ENCODE assay signal across 18 cellular contexts in the genomic region with DNA sequence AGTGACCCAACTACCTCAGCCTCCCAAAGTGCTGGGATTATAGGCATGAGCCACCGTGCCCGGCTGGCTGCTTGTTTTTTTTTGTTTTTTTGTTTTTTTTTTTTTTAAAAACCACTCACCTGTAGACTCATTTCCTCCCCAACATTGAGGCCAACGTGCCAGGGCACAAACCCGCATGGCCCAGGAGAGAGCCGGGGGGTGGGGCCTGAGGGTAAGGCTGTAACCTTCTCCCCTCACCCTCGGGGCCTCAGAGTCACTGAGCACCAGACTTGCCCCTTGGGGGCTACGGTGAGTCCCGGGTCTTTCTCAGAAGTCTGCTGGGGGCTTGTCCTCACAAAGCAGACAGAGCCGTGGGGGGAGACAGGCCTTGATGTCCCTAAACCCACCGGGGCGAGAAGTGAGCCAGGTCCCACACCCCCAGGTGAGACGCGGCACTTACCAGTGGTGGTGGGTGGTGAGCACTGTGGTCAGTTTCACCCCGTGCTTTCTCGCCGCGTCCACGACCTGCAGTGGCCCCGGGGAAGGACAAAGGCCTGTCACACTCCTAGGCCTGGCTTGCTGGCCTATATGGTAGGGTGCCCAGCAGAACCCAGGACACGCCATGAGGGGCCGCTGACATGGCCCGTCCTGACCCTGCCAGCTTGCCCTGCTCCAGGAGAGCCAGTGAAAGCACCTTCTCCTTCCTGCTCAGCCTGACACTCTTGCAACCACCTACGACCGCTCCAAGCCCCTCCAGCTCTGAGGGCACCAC. TPM values are rescaled to one million over a fixed set of nuclear protein-coding genes. Genes with fewer than 3 reads are reported as not detected.
DNase-seq lines count a peak whose midpoint lies in the region; ATAC-seq, FAIRE-seq and TF ChIP-seq lines count a peak whose summit lies in the region.
"Had no signal": no experiment of that assay in that cellular context is flagged by ENCODE, and none has a peak within 500 bp of the region (broad histone marks: within the 10 kb centered on the region; RNA-seq: fewer than 3 reads in every experiment).

No MANE protein-coding gene starts in this region.

- TF ChIP-seq EP300 in HepG2 (IDR thresholded peaks at IDR 0.05; ENCODE audit: low read depth in 2 of 2, low read length in 2 of 2), result no peak
- no peak for TF ChIP-seq EP300 in HepG2 (CRISPR knock-in tag; IDR thresholded peaks at IDR 0.05; ENCODE audit: borderline replicate concordance)

- peaks cover 24% of the 10 kb centered on the region for H3K4me1 ChIP-seq in HepG2 (ENCODE audit: insufficient read depth, low read length)
- peaks cover 11 to 40% (median 25%) of the 10 kb centered on the region in 6 donors for H3K4me1 ChIP-seq in spleen
- H3K4me1 ChIP-seq: BE2C had no signal

- no peaks in the 10 kb centered on the region for H3K9me3 ChIP-seq in HepG2 (ENCODE audit: low read length)
- H3K9me3 ChIP-seq in spleen, result no peaks in the 10 kb centered on the region
- H3K9me3 ChIP-seq: BE2C had no signal

- TF ChIP-seq CTCF in bronchial epithelial cell (IDR thresholded peaks at IDR 0.05; ENCODE audit: insufficient read depth, low read length, severe bottlenecking) (no peak), HepG2 (CRISPR knock-in tag; IDR thresholded peaks at IDR 0.05) (no peak), spleen (IDR thresholded peaks at IDR 0.05 in 8 of 11, conservative IDR thresholded peaks at IDR 0.05 in 3 of 11) (no peak)

- in situ Hi-C loops in HepG2 (cut with HindIII; ENCODE audit: extremely low pct_ligation_motif_present, low pct_unique_long_range_greater_than_20kb), result loop anchor here (5.0 kb wide), 1 partner anchor 40 kb away; the partner anchor contains the start of genes NUBP2 and SPSB3

- no peak for ATAC-seq in HepG2
- no peak for ATAC-seq in HG02840 (IDR thresholded peaks at IDR 0.05; ENCODE audit: low FRiP score, unreplicated experiment)
- no peak for ATAC-seq in left ventricle myocardium superior
- ATAC-seq in GM18502 (IDR thresholded peaks at IDR 0.05; ENCODE audit: poor library complexity, unreplicated experiment), result no peak
- ATAC-seq: HCT116 had no signal

- no peak overlapping the region for H3K4me2 ChIP-seq in HepG2 (ENCODE audit: low read depth, low read length)

- FAIRE-seq in bronchial epithelial cell (lab: Jason Lieb, UNC) (no peak), HepG2 (lab: Jason Lieb, UNC) (no peak)
- FAIRE-seq: A204.1, D721Med, GM18507, H54 had no signal

- H4K20me1 ChIP-seq in HepG2 (ENCODE audit: insufficient read depth, low read length), result no peaks in the 10 kb centered on the region; the same call in 1 of the 2 replicates

- no peak for TF ChIP-seq RAD21 in HepG2 (CRISPR knock-in tag; IDR thresholded peaks at IDR 0.05)

- peaks cover 11% of the 10 kb centered on the region for H3K36me3 ChIP-seq in bronchial epithelial cell (ENCODE audit: control insufficient read depth, insufficient read depth, low read length)
- H3K36me3 ChIP-seq in HepG2 (replicated peaks in 1 of 2; ENCODE audit: control insufficient read depth in 1 of 2, insufficient read depth in 2 of 2, low read length in 2 of 2), result peaks cover 12 to 31% of the 10 kb centered on the region in 2 experiments; a peak in 4 of 5 replicates
- H3K36me3 ChIP-seq in spleen, result peaks cover 0 to 61% (median 52%) of the 10 kb centered on the region in 6 donors

- 99% methylated on average over 8 of the region's 24 CpGs for WGBS in HepG2 (ENCODE audit: low lambda C conversion rate)
- 86 to 93% (median 91%) methylated on average over 20 to 24 of the region's 24 CpGs for WGBS in spleen, 5 donors

- CTCF ChIA-PET in HepG2 (lab: Yijun Ruan, JAX; ENCODE audit: low intra/inter-chr PET ratio, low total read pairs), result no interaction called here

- H3K4me3 ChIP-seq in bronchial epithelial cell (ENCODE audit: low read depth, low read length) (no peak overlapping the region), HepG2 (replicated peaks in 1 of 3; ENCODE audit: insufficient read depth in 1 of 3, low read depth in 2 of 3, low read length in 3 of 3) (no peak overlapping the region), spleen (no peak overlapping the region)
- H3K4me3 ChIP-seq: GM23248 had no signal

- intact Hi-C loops in HepG2 (cut with micrococcal nuclease; ENCODE audit: unreplicated experiment), result no loop called here
- intact Hi-C loops in spleen (cut with DNase I; ENCODE audit: low total_unique reads), result no loop called here
- intact Hi-C loops in left ventricle myocardium superior (cut with micrococcal nuclease), result no loop called here

- H3K27me3 ChIP-seq in bronchial epithelial cell (ENCODE audit: control insufficient read depth, insufficient read depth, low read length), result no peaks in the 10 kb centered on the region
- H3K27me3 ChIP-seq in HepG2 (ENCODE audit: control insufficient read depth in 1 of 2, insufficient read depth in 2 of 2, low read length in 2 of 2), result no peaks in the 10 kb centered on the region
- no peaks in the 10 kb centered on the region for H3K27me3 ChIP-seq in spleen (replicated peaks in 1 of 7)
- H3K27me3 ChIP-seq: BE2C had no signal

- H3K27ac ChIP-seq in HepG2 (ENCODE audit: extremely low read length, insufficient read depth, low read length), result no peak overlapping the region
- no peak overlapping the region for H3K27ac ChIP-seq in spleen
- H3K27ac ChIP-seq: C4-2B, GM23248 had no signal

- no peak overlapping the region for H2AFZ ChIP-seq in HepG2 (ENCODE audit: low read length)
- H2AFZ ChIP-seq: GM23248 had no signal

- H3K79me2 ChIP-seq in HepG2 (ENCODE audit: insufficient read depth, low read length), result peaks cover 20% of the 10 kb centered on the region

- TF ChIP-seq POLR2A in HepG2 (IDR thresholded peaks at IDR 0.05; ENCODE audit: insufficient read depth in 1 of 2, low read depth in 2 of 2, low read length in 2 of 2), result no peak
- TF ChIP-seq POLR2A in spleen (IDR thresholded peaks at IDR 0.05), result no peak

- POLR2A ChIA-PET in HepG2 (lab: Yijun Ruan, JAX), result no interaction called here

- DNase-seq in DMS53 treated with DMSO at 0.1 percent for 48 hours (lab: John Stamatoyannopoulos, UW; ENCODE audit: unreplicated experiment) (peak; percentile 22), bronchial epithelial cell (ENCODE audit: low read depth) (peak; percentile 48), HepG2 (ENCODE audit: low spot score) (no peak), spleen (peak; percentile 57), left ventricle myocardium superior (no peak)
- DNase-seq: BE2C; CD4-positive, alpha-beta memory T cell; GM23248 had no signal

- H3K9ac ChIP-seq in HepG2 (ENCODE audit: insufficient read depth, low read depth, low read length), result no peak overlapping the region
- H3K9ac ChIP-seq: GM23248 had no signal

- no TSS peak for BruUV-seq in HepG2 (replicated peaks; lab: Mats Ljungman, UMichigan)

RNA-seq across cellular contexts. Expression of gene HAGH, which starts 4.6 kb away (rescaled TPM):
- 60.0 and 91.8 TPM in 2 replicates for total RNA-seq in bronchial epithelial cell
- total RNA-seq in HepG2 (2016; rRNA removed; fragmentation: Illumina TruSeq; extraction: Trizol), result 55.6 and 70.4 TPM in 2 replicates
- 53.2 and 53.5 TPM in 2 replicates for total RNA-seq in HepG2 (2016; cell fraction: cytosol; rRNA removed; fragmentation: Illumina TruSeq; extraction: Trizol; ENCODE audit: low read depth)
- 55.0 and 68.2 TPM in 2 replicates for total RNA-seq in HepG2 (2016; cell fraction: insoluble cytoplasmic fraction; rRNA removed; fragmentation: Illumina TruSeq; extraction: Trizol)
- 61.0 and 73.1 TPM in 2 replicates for total RNA-seq in HepG2 (2016; cell fraction: membrane; rRNA removed; fragmentation: Illumina TruSeq; extraction: Trizol)
- total RNA-seq in HepG2 (2016; cell fraction: nucleus; rRNA removed; fragmentation: Illumina TruSeq; extraction: Trizol), result 34.7 and 44.2 TPM in 2 replicates
- polyA plus RNA-seq in HepG2 (2011; rRNA removed), result 95.4 and 110 TPM in 2 replicates
- polyA plus RNA-seq in HepG2 (2011; cell fraction: cytosol; rRNA removed), result 119 and 163 TPM in 2 replicates
- polyA plus RNA-seq in HepG2 (2011; cell fraction: nucleus; rRNA removed), result 106 and 108 TPM in 2 replicates
- 60.5 and 77.2 TPM in 2 replicates for polyA plus RNA-seq in HepG2 (2012)
- polyA plus RNA-seq in HepG2 (2016; cell fraction: cytosol; fragmentation: Illumina TruSeq; extraction: Trizol; ENCODE audit: low read depth), result 50.0 and 65.6 TPM in 2 replicates
- 79.6 and 80.3 TPM in 2 replicates for polyA plus RNA-seq in HepG2 (2016; cell fraction: insoluble cytoplasmic fraction; fragmentation: Illumina TruSeq; extraction: Trizol; ENCODE audit: low read depth)
- polyA plus RNA-seq in HepG2 (2016; cell fraction: membrane; fragmentation: Illumina TruSeq; extraction: Trizol; ENCODE audit: low read depth), result 53.0 and 70.2 TPM in 2 replicates
- polyA plus RNA-seq in HepG2 (2016; cell fraction: nucleus; fragmentation: Illumina TruSeq; extraction: Trizol; ENCODE audit: insufficient read depth, low read depth), result 90.2 and 92.4 TPM in 2 replicates
- polyA minus RNA-seq in HepG2 (2011; rRNA and poly(A)+ RNA removed; ENCODE audit: low replicate concordance), result 59.0 and 90.8 TPM in 2 replicates
- polyA minus RNA-seq in HepG2 (2011; cell fraction: cytosol; rRNA and poly(A)+ RNA removed), result 25.4 and 27.3 TPM in 2 replicates
- 28.8 and 29.0 TPM in 2 replicates for polyA minus RNA-seq in HepG2 (2011; cell fraction: nucleus; rRNA and poly(A)+ RNA removed)
- 10 to 100 TPM; 42.4 to 60.4 (median 49.1) TPM for total RNA-seq in spleen
- 10 to 100 TPM; 33.6 to 76.6 (median 41.0) TPM for polyA plus RNA-seq in spleen
- total RNA-seq in left ventricle myocardium superior, result 182 TPM

RNA-seq across cellular contexts. Expression of gene FAHD1, which starts 5.0 kb away (rescaled TPM):
- 61.6 and 61.9 TPM in 2 replicates for total RNA-seq in bronchial epithelial cell
- 45.3 and 55.1 TPM in 2 replicates for total RNA-seq in HepG2 (2016; rRNA removed; fragmentation: Illumina TruSeq; extraction: Trizol)
- 8.0 and 8.3 TPM in 2 replicates for total RNA-seq in HepG2 (2016; cell fraction: cytosol; rRNA removed; fragmentation: Illumina TruSeq; extraction: Trizol; ENCODE audit: low read depth)
- 46.8 and 59.4 TPM in 2 replicates for total RNA-seq in HepG2 (2016; cell fraction: insoluble cytoplasmic fraction; rRNA removed; fragmentation: Illumina TruSeq; extraction: Trizol)
- total RNA-seq in HepG2 (2016; cell fraction: membrane; rRNA removed; fragmentation: Illumina TruSeq; extraction: Trizol), result 20.5 and 23.1 TPM in 2 replicates
- total RNA-seq in HepG2 (2016; cell fraction: nucleus; rRNA removed; fragmentation: Illumina TruSeq; extraction: Trizol), result 18.8 and 24.7 TPM in 2 replicates
- 39.0 and 45.0 TPM in 2 replicates for polyA plus RNA-seq in HepG2 (2011; rRNA removed)
- 57.1 and 75.7 TPM in 2 replicates for polyA plus RNA-seq in HepG2 (2011; cell fraction: cytosol; rRNA removed)
- polyA plus RNA-seq in HepG2 (2011; cell fraction: nucleus; rRNA removed), result 22.0 and 25.9 TPM in 2 replicates
- polyA plus RNA-seq in HepG2 (2012), result 27.5 and 30.7 TPM in 2 replicates
- 7.4 and 8.6 TPM in 2 replicates for polyA plus RNA-seq in HepG2 (2016; cell fraction: cytosol; fragmentation: Illumina TruSeq; extraction: Trizol; ENCODE audit: low read depth)
- polyA plus RNA-seq in HepG2 (2016; cell fraction: insoluble cytoplasmic fraction; fragmentation: Illumina TruSeq; extraction: Trizol; ENCODE audit: low read depth), result 61.9 and 65.6 TPM in 2 replicates
- polyA plus RNA-seq in HepG2 (2016; cell fraction: membrane; fragmentation: Illumina TruSeq; extraction: Trizol; ENCODE audit: low read depth), result 16.5 and 18.2 TPM in 2 replicates
- polyA plus RNA-seq in HepG2 (2016; cell fraction: nucleus; fragmentation: Illumina TruSeq; extraction: Trizol; ENCODE audit: insufficient read depth, low read depth), result 23.5 and 28.3 TPM in 2 replicates
- 39.8 and 128 TPM in 2 replicates for polyA minus RNA-seq in HepG2 (2011; rRNA and poly(A)+ RNA removed; ENCODE audit: low replicate concordance)
- 38.0 and 43.7 TPM in 2 replicates for polyA minus RNA-seq in HepG2 (2011; cell fraction: cytosol; rRNA and poly(A)+ RNA removed)
- 41.5 and 42.2 TPM in 2 replicates for polyA minus RNA-seq in HepG2 (2011; cell fraction: nucleus; rRNA and poly(A)+ RNA removed)
- 10 to 100 TPM in 6 of 7 donors, 1 to 10 TPM in 1; 9.5 to 34.9 (median 17.7) TPM for total RNA-seq in spleen
- polyA plus RNA-seq in spleen, result 10 to 100 TPM; 13.8 to 23.1 (median 15.4) TPM
- total RNA-seq in left ventricle myocardium superior, result 30.0 TPM

RNA-seq across cellular contexts. Expression of gene IGFALS, which starts 28.5 kb away (rescaled TPM):
- total RNA-seq in bronchial epithelial cell, result under 0.01 TPM in 1 of 2 replicates, not detected in the other
- total RNA-seq in HepG2 (2016; rRNA removed; fragmentation: Illumina TruSeq; extraction: Trizol), result 0.81 and 2.4 TPM in 2 replicates
- total RNA-seq in HepG2 (2016; cell fraction: cytosol; rRNA removed; fragmentation: Illumina TruSeq; extraction: Trizol; ENCODE audit: low read depth), result 0.26 and 0.30 TPM in 2 replicates
- 1.4 and 2.1 TPM in 2 replicates for total RNA-seq in HepG2 (2016; cell fraction: insoluble cytoplasmic fraction; rRNA removed; fragmentation: Illumina TruSeq; extraction: Trizol)
- 0.79 and 0.87 TPM in 2 replicates for total RNA-seq in HepG2 (2016; cell fraction: membrane; rRNA removed; fragmentation: Illumina TruSeq; extraction: Trizol)
- 2.0 TPM in 2 replicates for total RNA-seq in HepG2 (2016; cell fraction: nucleus; rRNA removed; fragmentation: Illumina TruSeq; extraction: Trizol)
- 0.34 and 0.95 TPM in 2 replicates for polyA plus RNA-seq in HepG2 (2011; rRNA removed)
- 0.55 and 0.68 TPM in 2 replicates for polyA plus RNA-seq in HepG2 (2011; cell fraction: cytosol; rRNA removed)
- 2.1 and 2.3 TPM in 2 replicates for polyA plus RNA-seq in HepG2 (2011; cell fraction: nucleus; rRNA removed)
- 0.31 and 0.49 TPM in 2 replicates for polyA plus RNA-seq in HepG2 (2012)
- 0.14 and 0.37 TPM in 2 replicates for polyA plus RNA-seq in HepG2 (2016; cell fraction: cytosol; fragmentation: Illumina TruSeq; extraction: Trizol; ENCODE audit: low read depth)
- polyA plus RNA-seq in HepG2 (2016; cell fraction: insoluble cytoplasmic fraction; fragmentation: Illumina TruSeq; extraction: Trizol; ENCODE audit: low read depth), result 0.97 and 1.1 TPM in 2 replicates
- 0.45 and 0.69 TPM in 2 replicates for polyA plus RNA-seq in HepG2 (2016; cell fraction: membrane; fragmentation: Illumina TruSeq; extraction: Trizol; ENCODE audit: low read depth)
- 2.3 and 2.7 TPM in 2 replicates for polyA plus RNA-seq in HepG2 (2016; cell fraction: nucleus; fragmentation: Illumina TruSeq; extraction: Trizol; ENCODE audit: insufficient read depth, low read depth)
- 1.5 TPM in 1 of 2 replicates, not detected in the other for polyA minus RNA-seq in HepG2 (2011; rRNA and poly(A)+ RNA removed; ENCODE audit: low replicate concordance)
- polyA minus RNA-seq in HepG2 (2011; cell fraction: cytosol; rRNA and poly(A)+ RNA removed), result 0.59 TPM in 1 of 2 replicates, not detected in the other
- 0.50 and 0.77 TPM in 2 replicates for polyA minus RNA-seq in HepG2 (2011; cell fraction: nucleus; rRNA and poly(A)+ RNA removed)
- under 1 TPM in 5 of 7 donors, not detected in 2; 0.21 to 0.63 (median 0.39) TPM for total RNA-seq in spleen
- polyA plus RNA-seq in spleen, result under 1 TPM; 0.14 to 0.19 (median 0.17) TPM
- not detected for total RNA-seq in left ventricle myocardium superior
- total RNA-seq: Daoy, GM23248, HT1080 had no signal
- polyA plus RNA-seq: CD4-positive, alpha-beta memory T cell; GM23248 had no signal

RNA-seq across cellular contexts. Expression of gene NUBP2, which starts 39.3 kb away (rescaled TPM):
- total RNA-seq in bronchial epithelial cell, result 60.2 and 82.9 TPM in 2 replicates
- total RNA-seq in HepG2 (2016; rRNA removed; fragmentation: Illumina TruSeq; extraction: Trizol), result 43.8 and 61.5 TPM in 2 replicates
- 45.7 and 50.6 TPM in 2 replicates for total RNA-seq in HepG2 (2016; cell fraction: cytosol; rRNA removed; fragmentation: Illumina TruSeq; extraction: Trizol; ENCODE audit: low read depth)
- 43.0 and 67.3 TPM in 2 replicates for total RNA-seq in HepG2 (2016; cell fraction: insoluble cytoplasmic fraction; rRNA removed; fragmentation: Illumina TruSeq; extraction: Trizol)
- 59.0 and 63.2 TPM in 2 replicates for total RNA-seq in HepG2 (2016; cell fraction: membrane; rRNA removed; fragmentation: Illumina TruSeq; extraction: Trizol)
- total RNA-seq in HepG2 (2016; cell fraction: nucleus; rRNA removed; fragmentation: Illumina TruSeq; extraction: Trizol), result 26.2 and 29.2 TPM in 2 replicates
- 25.7 and 33.5 TPM in 2 replicates for polyA plus RNA-seq in HepG2 (2011; rRNA removed)
- polyA plus RNA-seq in HepG2 (2011; cell fraction: cytosol; rRNA removed), result 26.7 and 51.2 TPM in 2 replicates
- 80.7 and 89.5 TPM in 2 replicates for polyA plus RNA-seq in HepG2 (2011; cell fraction: nucleus; rRNA removed)
- polyA plus RNA-seq in HepG2 (2012), result 19.8 and 31.7 TPM in 2 replicates
- 46.9 and 52.9 TPM in 2 replicates for polyA plus RNA-seq in HepG2 (2016; cell fraction: cytosol; fragmentation: Illumina TruSeq; extraction: Trizol; ENCODE audit: low read depth)
- 40.4 and 46.6 TPM in 2 replicates for polyA plus RNA-seq in HepG2 (2016; cell fraction: insoluble cytoplasmic fraction; fragmentation: Illumina TruSeq; extraction: Trizol; ENCODE audit: low read depth)
- polyA plus RNA-seq in HepG2 (2016; cell fraction: membrane; fragmentation: Illumina TruSeq; extraction: Trizol; ENCODE audit: low read depth), result 47.2 and 53.9 TPM in 2 replicates
- polyA plus RNA-seq in HepG2 (2016; cell fraction: nucleus; fragmentation: Illumina TruSeq; extraction: Trizol; ENCODE audit: insufficient read depth, low read depth), result 63.4 and 63.9 TPM in 2 replicates
- 21.1 and 26.9 TPM in 2 replicates for polyA minus RNA-seq in HepG2 (2011; rRNA and poly(A)+ RNA removed; ENCODE audit: low replicate concordance)
- polyA minus RNA-seq in HepG2 (2011; cell fraction: cytosol; rRNA and poly(A)+ RNA removed), result 14.3 and 16.7 TPM in 2 replicates
- 12.1 and 14.0 TPM in 2 replicates for polyA minus RNA-seq in HepG2 (2011; cell fraction: nucleus; rRNA and poly(A)+ RNA removed)
- total RNA-seq in spleen, result 100 to 1,000 TPM in 1 of 7 donors, 10 to 100 TPM in 6; 37.5 to 103 (median 44.6) TPM
- polyA plus RNA-seq in spleen, result 10 to 100 TPM; 61.9 to 84.3 (median 79.3) TPM
- 36.6 TPM for total RNA-seq in left ventricle myocardium superior

RNA-seq across cellular contexts. Expression of gene SPSB3, which starts 39.7 kb away (rescaled TPM):
- total RNA-seq in bronchial epithelial cell (35.5 and 48.2 TPM in 2 replicates), HepG2 (2016; rRNA removed; fragmentation: Illumina TruSeq; extraction: Trizol) (8.2 and 13.2 TPM in 2 replicates), spleen (100 to 1,000 TPM in 2 of 7 donors, 10 to 100 TPM in 5; 41.4 to 114 (median 65.3) TPM), left ventricle myocardium superior (40.8 TPM)
- 8.6 and 9.9 TPM in 2 replicates for total RNA-seq in HepG2 (2016; cell fraction: cytosol; rRNA removed; fragmentation: Illumina TruSeq; extraction: Trizol; ENCODE audit: low read depth)
- 6.5 and 13.8 TPM in 2 replicates for total RNA-seq in HepG2 (2016; cell fraction: insoluble cytoplasmic fraction; rRNA removed; fragmentation: Illumina TruSeq; extraction: Trizol)
- total RNA-seq in HepG2 (2016; cell fraction: membrane; rRNA removed; fragmentation: Illumina TruSeq; extraction: Trizol), result 9.4 and 12.7 TPM in 2 replicates
- total RNA-seq in HepG2 (2016; cell fraction: nucleus; rRNA removed; fragmentation: Illumina TruSeq; extraction: Trizol), result 14.1 and 16.2 TPM in 2 replicates
- polyA plus RNA-seq in HepG2 (2011; rRNA removed) (21.9 and 26.7 TPM in 2 replicates), spleen (100 to 1,000 TPM; 111 to 266 (median 204) TPM)
- polyA plus RNA-seq in HepG2 (2011; cell fraction: cytosol; rRNA removed), result 15.4 and 25.3 TPM in 2 replicates
- 142 and 184 TPM in 2 replicates for polyA plus RNA-seq in HepG2 (2011; cell fraction: nucleus; rRNA removed)
- polyA plus RNA-seq in HepG2 (2012), result 12.3 and 24.9 TPM in 2 replicates
- polyA plus RNA-seq in HepG2 (2016; cell fraction: cytosol; fragmentation: Illumina TruSeq; extraction: Trizol; ENCODE audit: low read depth), result 6.4 and 7.5 TPM in 2 replicates
- 7.6 and 8.0 TPM in 2 replicates for polyA plus RNA-seq in HepG2 (2016; cell fraction: insoluble cytoplasmic fraction; fragmentation: Illumina TruSeq; extraction: Trizol; ENCODE audit: low read depth)
- polyA plus RNA-seq in HepG2 (2016; cell fraction: membrane; fragmentation: Illumina TruSeq; extraction: Trizol; ENCODE audit: low read depth), result 6.8 and 7.3 TPM in 2 replicates
- 29.9 and 32.1 TPM in 2 replicates for polyA plus RNA-seq in HepG2 (2016; cell fraction: nucleus; fragmentation: Illumina TruSeq; extraction: Trizol; ENCODE audit: insufficient read depth, low read depth)
- 15.4 and 19.4 TPM in 2 replicates for polyA minus RNA-seq in HepG2 (2011; rRNA and poly(A)+ RNA removed; ENCODE audit: low replicate concordance)
- polyA minus RNA-seq in HepG2 (2011; cell fraction: cytosol; rRNA and poly(A)+ RNA removed), result 4.5 and 8.0 TPM in 2 replicates
- polyA minus RNA-seq in HepG2 (2011; cell fraction: nucleus; rRNA and poly(A)+ RNA removed), result 12.4 and 13.7 TPM in 2 replicates

Comparison
In these comparisons a context has a peak if more than half of its experiments do, and no peak if none do; other contexts are left out.
1. DNase-seq: peak in DMS53 treated with DMSO at 0.1 percent for 48 hours (single experiment), bronchial epithelial cell (single experiment) and spleen (single experiment); none in HepG2 (single experiment) and left ventricle myocardium superior (single experiment).